In genomic region chr11:131234146-131234680, GRCh38 we compare ENCODE assay signal across 17 cellular contexts.
DNase-seq lines count a peak whose midpoint lies in the region; ATAC-seq and TF ChIP-seq lines count a peak whose summit lies in the region.
"Had no signal": no experiment of that assay in that cellular context is flagged by ENCODE, and none has a peak within 500 bp of the region (broad histone marks: within the 10 kb centered on the region; RNA-seq: fewer than 3 reads in every experiment).

No MANE protein-coding gene starts in this region.

- peak overlapping the region; percentile 77 for H3K27ac ChIP-seq in neural cell (ENCODE audit: low read length)
- H3K27ac ChIP-seq: A549, C4-2B, HL-60 had no signal

- intact Hi-C loops in sciatic nerve (cut with DNase I), result no loop called here

- no peaks in the 10 kb centered on the region for H3K9me2 ChIP-seq in neural cell (ENCODE audit: insufficient read depth, low read length)

- H3K4me1 Mint-ChIP-seq in progenitor cell of endocrine pancreas (ENCODE audit: low read depth), result no peaks in the 10 kb centered on the region
- H3K4me1 Mint-ChIP-seq in activated CD4-positive, alpha-beta T cell treated with anti-CD3 and anti-CD28 coated beads, Interleukin-2, amount 10 ng/mL, durations not matched to agents 7 days and 5 days, result no peaks in the 10 kb centered on the region
- H3K4me1 Mint-ChIP-seq: CD4-positive, alpha-beta memory T cell had no signal

- no peak for TF ChIP-seq RAD21 in neural cell (conservative IDR thresholded peaks at IDR 0.05)

- H3K36me3 Mint-ChIP-seq in progenitor cell of endocrine pancreas (ENCODE audit: insufficient read depth), result no peaks in the 10 kb centered on the region
- no peaks in the 10 kb centered on the region for H3K36me3 Mint-ChIP-seq in activated CD4-positive, alpha-beta T cell treated with anti-CD3 and anti-CD28 coated beads, Interleukin-2, amount 10 ng/mL, durations not matched to agents 7 days and 5 days (ENCODE audit: low read depth)
- H3K36me3 Mint-ChIP-seq: CD4-positive, alpha-beta memory T cell had no signal

- no peak overlapping the region for H3K4me3 Mint-ChIP-seq in progenitor cell of endocrine pancreas (ENCODE audit: low read depth)
- no peak overlapping the region for H3K4me3 Mint-ChIP-seq in activated CD4-positive, alpha-beta T cell treated with anti-CD3 and anti-CD28 coated beads, Interleukin-2, amount 10 ng/mL, durations not matched to agents 7 days and 5 days
- H3K4me3 Mint-ChIP-seq: CD4-positive, alpha-beta memory T cell had no signal

- H3K27me3 Mint-ChIP-seq in progenitor cell of endocrine pancreas, result peaks cover 15% of the 10 kb centered on the region
- no peaks in the 10 kb centered on the region for H3K27me3 Mint-ChIP-seq in activated CD4-positive, alpha-beta T cell treated with anti-CD3 and anti-CD28 coated beads, Interleukin-2, amount 10 ng/mL, durations not matched to agents 7 days and 5 days
- H3K27me3 Mint-ChIP-seq: CD4-positive, alpha-beta memory T cell had no signal

- H3K79me2 ChIP-seq in neural cell (replicated peaks; ENCODE audit: insufficient read depth, low read length), result no peaks in the 10 kb centered on the region

- H3K36me3 ChIP-seq in neural cell (ENCODE audit: insufficient read depth, low read length), result no peaks in the 10 kb centered on the region
- H3K36me3 ChIP-seq: BE2C had no signal

- peak overlapping the region; percentile 62 for H3K27ac Mint-ChIP-seq in progenitor cell of endocrine pancreas
- no peak overlapping the region for H3K27ac Mint-ChIP-seq in activated CD4-positive, alpha-beta T cell treated with anti-CD3 and anti-CD28 coated beads, Interleukin-2, amount 10 ng/mL, durations not matched to agents 7 days and 5 days
- H3K27ac Mint-ChIP-seq: CD4-positive, alpha-beta memory T cell had no signal

- ATAC-seq in GM19395 (IDR thresholded peaks at IDR 0.05; ENCODE audit: unreplicated experiment) (no peak), sciatic nerve (no peak)
- ATAC-seq: A549, HCT116 had no signal

- H3F3A ChIP-seq in neural cell (ENCODE audit: insufficient read depth, low read length, poor library complexity, severe bottlenecking), result no peaks in the 10 kb centered on the region

- no peak overlapping the region for H3K4me2 ChIP-seq in neural cell (ENCODE audit: low read length)
- H3K4me2 ChIP-seq: A549 had no signal

- no peak overlapping the region for H2AFZ ChIP-seq in neural cell (ENCODE audit: low read depth, low read length)

- peak; percentile 32 for DNase-seq in NCI-H1105 (lab: John Stamatoyannopoulos, UW)
- peak; percentile 52 for DNase-seq in NCI-H2227 (lab: John Stamatoyannopoulos, UW; ENCODE audit: unreplicated experiment)
- DNase-seq in progenitor cell of endocrine pancreas (ENCODE audit: low spot score, unreplicated experiment), result no peak
- no peak for DNase-seq in NCI-H345 (lab: John Stamatoyannopoulos, UW)
- DNase-seq in sciatic nerve (ENCODE audit: low spot score), result no peak
- no peak for DNase-seq in activated CD4-positive, alpha-beta T cell treated with anti-CD3 and anti-CD28 coated beads, Interleukin-2, amount 10 ng/mL, durations not matched to agents 7 days and 5 days
- DNase-seq: BE2C; Caco-2; CD4-positive, alpha-beta memory T cell; DND-41; GDM1 had no signal

- no peaks in the 10 kb centered on the region for H3K27me3 ChIP-seq in neural cell (ENCODE audit: insufficient read depth, low read depth, low read length)
- H3K27me3 ChIP-seq: BE2C had no signal

- H3K9me3 ChIP-seq in neural cell (ENCODE audit: low read length), result no peaks in the 10 kb centered on the region
- H3K9me3 ChIP-seq: A549, BE2C, Caco-2 had no signal

- POLR2A ChIA-PET in activated CD4-positive, alpha-beta T cell treated with anti-CD3 and anti-CD28 coated beads, Interleukin-2, amount 10 ng/mL, durations not matched to agents 7 days and 5 days (lab: Charles Lee), result no interaction called here

- H3K9me3 Mint-ChIP-seq in progenitor cell of endocrine pancreas (ENCODE audit: low read depth), result no peaks in the 10 kb centered on the region
- H3K9me3 Mint-ChIP-seq in activated CD4-positive, alpha-beta T cell treated with anti-CD3 and anti-CD28 coated beads, Interleukin-2, amount 10 ng/mL, durations not matched to agents 7 days and 5 days, result no peaks in the 10 kb centered on the region

- no peak overlapping the region for H3K9ac ChIP-seq in neural cell (ENCODE audit: low read length)

- no peaks in the 10 kb centered on the region for H4K20me1 ChIP-seq in neural cell (ENCODE audit: insufficient read depth)

- H3K4me3 ChIP-seq in neural cell (ENCODE audit: low read length), result no peak overlapping the region
- H3K4me3 ChIP-seq: A549 had no signal

- CTCF ChIA-PET in activated CD4-positive, alpha-beta T cell treated with anti-CD3 and anti-CD28 coated beads, Interleukin-2, amount 10 ng/mL, durations not matched to agents 7 days and 5 days (lab: Charles Lee), result no interaction called here

- no peak for TF ChIP-seq EP300 in neural cell (conservative IDR thresholded peaks at IDR 0.05; ENCODE audit: poor library complexity, severe bottlenecking)

- TF ChIP-seq CTCF in neural cell (IDR thresholded peaks at IDR 0.05; ENCODE audit: poor library complexity, severe bottlenecking) (no peak), progenitor cell of endocrine pancreas (IDR thresholded peaks at IDR 0.05; ENCODE audit: unreplicated experiment) (no peak)

TF ChIP-seq in neural cell, 6 proteins besides CTCF, POLR2A, EP300 and RAD21:
- TF ChIP-seq SMC3 (conservative IDR thresholded peaks at IDR 0.05; ENCODE audit: poor library complexity) (no peak), MXI1 (conservative IDR thresholded peaks at IDR 0.05; ENCODE audit: poor library complexity, severe bottlenecking) (no peak), REST (IDR thresholded peaks at IDR 0.05; ENCODE audit: borderline replicate concordance) (no peak), EZH2 (IDR thresholded peaks at IDR 0.05; ENCODE audit: borderline replicate concordance, insufficient read depth, low read length, poor library complexity, severe bottlenecking) (no peak), POLR2AphosphoS5 (IDR thresholded peaks at IDR 0.05) (no peak), TAF1 (IDR thresholded peaks at IDR 0.05; ENCODE audit: low read depth) (no peak)

Comparison
In these comparisons a context has a peak if more than half of its experiments do, and no peak if none do; other contexts are left out.
1. DNase-seq: peak in NCI-H1105 (single experiment) and NCI-H2227 (single experiment); none in progenitor cell of endocrine pancreas (single experiment), NCI-H345 (single experiment), sciatic nerve (single experiment) and activated CD4-positive, alpha-beta T cell treated with anti-CD3 and anti-CD28 coated beads, Interleukin-2, amount 10 ng/mL, durations not matched to agents 7 days and 5 days (single experiment).